Comparison of ENCODE assay signal across 24 cellular contexts in the genomic region with DNA sequence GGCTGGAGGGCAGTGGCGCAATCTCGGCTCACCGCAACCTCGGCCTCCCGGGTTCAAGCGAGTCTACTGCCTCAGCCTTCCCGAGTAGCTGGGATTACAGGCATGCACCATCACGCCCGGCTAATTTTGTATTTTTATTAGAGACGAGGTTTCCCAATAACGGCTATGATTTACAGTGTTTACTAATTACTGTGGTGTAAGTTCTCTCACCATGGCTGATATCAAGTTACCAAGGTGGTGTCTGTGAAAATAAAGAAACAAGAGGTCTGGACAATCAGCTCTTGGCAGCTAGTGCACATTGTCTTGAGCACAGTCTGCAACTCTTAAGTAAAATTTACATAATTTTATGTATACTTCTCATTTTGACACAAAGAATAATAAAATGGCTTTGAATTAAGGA.
"Had no signal": no experiment of that assay in that cellular context is flagged by ENCODE, and none has a peak within 500 bp of the region (broad histone marks: within the 10 kb centered on the region; RNA-seq: fewer than 3 reads in every experiment).

No MANE protein-coding gene starts in this region.

- ATAC-seq: activated CD8-positive, alpha-beta memory T cell treated with anti-CD3 and anti-CD28 coated beads, Interleukin-2, amount 10 ng/mL, durations not matched to agents 7 days and 5 days; activated CD8-positive, alpha-beta T cell treated with anti-CD3 and anti-CD28 coated beads, Interleukin-2, amount 10 ng/mL, durations not matched to agents 7 days and 5 days; gastrocnemius medialis; left cardiac atrium; psoas muscle; stimulated activated naive B cell treated with anti-CD40 and anti-IgM and Interleukin-4, amounts not matched to agents 10 μg/mL and 1 μg/mL and 100 μg/mL, for 72 hours had no signal

- DNase-seq: activated B cell treated with CpG ODN at 0.5 μM for 24 hours; activated CD4-positive, alpha-beta T cell treated with anti-CD3 and anti-CD28 coated beads, Interleukin-2, amount 50 U/mL, for 1 hour; activated CD8-positive, alpha-beta memory T cell treated with anti-CD3 and anti-CD28 coated beads, Interleukin-2, amount 10 ng/mL, durations not matched to agents 7 days and 5 days; activated CD8-positive, alpha-beta T cell treated with anti-CD3 and anti-CD28 coated beads, Interleukin-2, amount 10 ng/mL, durations not matched to agents 7 days and 5 days; activated effector memory CD4-positive, alpha-beta T cell treated with Interleukin-2 at 50 U/mL for 16 hours; activated naive CD4-positive, alpha-beta T cell treated with Interleukin-2 at 50 U/mL for 16 hours; activated naive CD8-positive, alpha-beta T cell treated with anti-CD3 and anti-CD28 coated beads for 36 hours; cerebellar nuclear complex; dorsolateral prefrontal cortex; effector memory CD4-positive, alpha-beta T cell; erythroblast; gastrocnemius medialis; glutamatergic neuron; left cardiac atrium; mammary epithelial cell; naive B cell; nephron progenitor cell; nucleus accumbens; stimulated activated CD4-positive, alpha-beta T cell treated with anti-CD3 and anti-CD28 coated beads, Interleukin-15, amount 100 ng/mL, for 24 hours; stimulated activated CD4-positive, alpha-beta T cell treated with anti-CD3 and anti-CD28 coated beads, Interleukin-2, amount 100 ng/mL, for 24 hours; stimulated activated naive B cell treated with anti-CD40 and anti-IgM and Interleukin-4, amounts not matched to agents 10 μg/mL and 1 μg/mL and 100 μg/mL, for 72 hours; stomach; thyroid gland had no signal
